28 cellular contexts compared by ENCODE assay signal in genomic region chr4:46249106-46249505, GRCh38.
"Had no signal": no experiment of that assay in that cellular context is flagged by ENCODE, and none has a peak within 500 bp of the region (broad histone marks: within the 10 kb centered on the region; RNA-seq: fewer than 3 reads in every experiment).

No MANE protein-coding gene starts in this region.

- H3K27ac ChIP-seq: left lung, lower lobe of right lung, neural progenitor cell, neutrophil, parathyroid adenoma, psoas muscle, skin epidermis, spleen, suprapubic skin, thoracic aorta, tibial artery, upper lobe of right lung had no signal

- H3K9me3 ChIP-seq: left lung, lower lobe of right lung, neutrophil, psoas muscle, spleen, suprapubic skin, thoracic aorta, tibial artery, upper lobe of right lung had no signal

- H3K36me3 ChIP-seq: left lung, lower lobe of right lung, neural progenitor cell, neutrophil, spleen, suprapubic skin, thoracic aorta, tibial artery, upper lobe of right lung had no signal

- DNase-seq: hypothalamus; immature natural killer cell; kidney; left colon; left lung; lower lobe of right lung; mammary epithelial cell; mesenchymal stem cell; naive B cell; natural killer cell; nephron progenitor cell; occipital lobe; psoas muscle; right cardiac atrium; spleen; stimulated activated CD4-positive, alpha-beta T cell treated with anti-CD3 and anti-CD28 coated beads, Interleukin-4, amount 100 ng/mL, for 24 hours; stimulated activated naive CD4-positive, alpha-beta T cell; tibial artery; trophoblast cell; upper lobe of right lung had no signal

- H3K27me3 ChIP-seq: left lung, neural progenitor cell, neutrophil, spleen, suprapubic skin, tibial artery, upper lobe of right lung had no signal

- ATAC-seq: left colon; left lung; lower lobe of right lung; natural killer cell; psoas muscle; right cardiac atrium; sciatic nerve; stimulated activated effector memory CD8-positive, alpha-beta T cell treated with anti-CD3 and anti-CD28 coated beads, Interleukin-12 subunit alpha, Interleukin-12 subunit beta, amount 100 ng/mL, for 72 hours; upper lobe of right lung had no signal

- H3K4me1 ChIP-seq: left lung, lower lobe of right lung, neural progenitor cell, parathyroid adenoma, psoas muscle, spleen, suprapubic skin, tibial artery, upper lobe of right lung had no signal

- H3K4me3 ChIP-seq: left lung, lower lobe of right lung, neural progenitor cell, psoas muscle, skin epidermis, spleen, suprapubic skin, thoracic aorta, tibial artery, upper lobe of right lung had no signal
